1 cellular context compared by ENCODE assay signal in the genomic region with DNA sequence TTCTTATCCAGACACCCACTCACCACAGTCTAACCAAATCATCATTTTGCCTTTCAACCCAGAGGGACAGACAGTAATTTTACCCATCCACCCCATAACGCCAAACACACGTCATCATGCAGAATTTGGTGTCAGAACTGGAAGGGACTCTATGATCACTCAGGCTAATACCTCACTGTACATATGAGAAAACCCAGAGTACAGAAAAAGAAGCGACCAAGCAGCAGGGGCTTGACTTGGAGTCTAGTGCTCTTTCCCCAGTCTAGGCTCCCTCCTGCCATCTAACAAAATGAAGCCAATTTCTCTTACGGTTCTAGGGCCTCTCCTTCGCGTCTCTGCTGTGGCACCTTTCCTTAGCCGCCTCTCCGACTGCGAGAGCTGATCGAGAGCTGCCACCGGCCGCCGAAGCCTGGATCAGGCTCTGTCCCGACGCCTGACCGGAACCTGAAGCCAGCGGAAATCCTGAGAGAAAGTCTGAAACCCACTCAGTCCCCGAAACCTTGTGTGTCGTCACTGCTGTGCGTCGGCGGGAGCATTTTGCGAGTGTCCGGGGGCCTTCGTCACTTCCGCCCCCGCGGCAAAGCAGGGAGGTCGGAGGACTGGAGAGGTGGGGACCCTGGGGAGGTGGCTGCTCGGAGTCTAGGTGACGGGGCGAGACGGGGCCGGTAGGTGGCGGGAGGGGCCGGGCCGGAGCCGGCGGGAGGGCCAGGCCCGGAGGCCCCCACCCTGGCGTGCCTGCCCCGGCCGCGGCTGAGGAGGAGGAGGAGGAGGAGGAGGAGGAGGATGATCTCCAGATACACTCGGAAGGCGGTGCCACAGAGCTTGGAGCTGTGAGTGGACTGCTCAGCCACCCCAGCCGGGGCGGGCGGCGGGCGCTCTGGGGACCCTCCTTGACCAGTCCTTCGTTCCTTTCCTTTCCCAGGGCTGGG.
TF ChIP-seq lines count a peak whose summit lies in the region.

A gene (minus strand): TSS at position 452 of the 929 bp plus-strand sequence. CDS start 4,071 bp downstream, outside the sequence.
A gene (plus strand): TSS at position 563 of the 929 bp plus-strand sequence. CDS start 221 bp downstream, at position 784.

TF ChIP-seq in K562, 482 proteins besides CTCF, POLR2A, EP300 and RAD21 (continued from another document and continues in another):
- TF ChIP-seq, protein P1, sequence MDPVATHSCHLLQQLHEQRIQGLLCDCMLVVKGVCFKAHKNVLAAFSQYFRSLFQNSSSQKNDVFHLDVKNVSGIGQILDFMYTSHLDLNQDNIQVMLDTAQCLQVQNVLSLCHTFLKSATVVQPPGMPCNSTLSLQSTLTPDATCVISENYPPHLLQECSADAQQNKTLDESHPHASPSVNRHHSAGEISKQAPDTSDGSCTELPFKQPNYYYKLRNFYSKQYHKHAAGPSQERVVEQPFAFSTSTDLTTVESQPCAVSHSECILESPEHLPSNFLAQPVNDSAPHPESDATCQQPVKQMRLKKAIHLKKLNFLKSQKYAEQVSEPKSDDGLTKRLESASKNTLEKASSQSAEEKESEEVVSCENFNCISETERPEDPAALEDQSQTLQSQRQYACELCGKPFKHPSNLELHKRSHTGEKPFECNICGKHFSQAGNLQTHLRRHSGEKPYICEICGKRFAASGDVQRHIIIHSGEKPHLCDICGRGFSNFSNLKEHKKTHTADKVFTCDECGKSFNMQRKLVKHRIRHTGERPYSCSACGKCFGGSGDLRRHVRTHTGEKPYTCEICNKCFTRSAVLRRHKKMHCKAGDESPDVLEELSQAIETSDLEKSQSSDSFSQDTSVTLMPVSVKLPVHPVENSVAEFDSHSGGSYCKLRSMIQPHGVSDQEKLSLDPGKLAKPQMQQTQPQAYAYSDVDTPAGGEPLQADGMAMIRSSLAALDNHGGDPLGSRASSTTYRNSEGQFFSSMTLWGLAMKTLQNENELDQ (CRISPR knock-in tag; IDR thresholded peaks at IDR 0.05; ENCODE audit: borderline replicate concordance): no peak
- TF ChIP-seq DACH1 (IDR thresholded peaks at IDR 0.05; ENCODE audit: partially characterized antibody) (no peak), CBFB (CRISPR knock-in tag; IDR thresholded peaks at IDR 0.05) (no peak), RUNX1 (IDR thresholded peaks at IDR 0.05; ENCODE audit: low read depth) (peak; percentile 83), SMARCA4 (IDR thresholded peaks at IDR 0.05) (no peak), ZNF197 (CRISPR knock-in tag; IDR thresholded peaks at IDR 0.05; ENCODE audit: low read depth) (no peak), ZNF12 (CRISPR knock-in tag; IDR thresholded peaks at IDR 0.05) (peak; percentile 69; the same call in 1 of the 2 replicates), ZKSCAN1 (IDR thresholded peaks at IDR 0.05; ENCODE audit: low read depth, low read length) (peak; percentile 75), GABPB2 (CRISPR knock-in tag; conservative IDR thresholded peaks at IDR 0.05) (0 out of 2 replicates have a peak, but pooled peaks have one; percentile 22), EZH2 (IDR thresholded peaks at IDR 0.05; ENCODE audit: borderline replicate concordance, low read depth, low read length) (no peak), HMG20A (CRISPR knock-in tag; conservative IDR thresholded peaks at IDR 0.05) (no peak), ZNF311 (CRISPR knock-in tag; IDR thresholded peaks at IDR 0.05) (no peak), CCAR2 (IDR thresholded peaks at IDR 0.05; ENCODE audit: low read depth, low read length) (no peak), ZBTB1 (CRISPR knock-in tag; IDR thresholded peaks at IDR 0.05; ENCODE audit: borderline replicate concordance, low read depth) (no peak), SRSF1 (IDR thresholded peaks at IDR 0.05; ENCODE audit: low read depth, low read length) (no peak), BRD4 (IDR thresholded peaks at IDR 0.05) (no peak; the same call in 1 of the 2 replicates), SAFB (IDR thresholded peaks at IDR 0.05; ENCODE audit: borderline replicate concordance, low read depth, low read length) (0 out of 2 replicates have a peak, but pooled peaks have one; percentile 13), KDM4B (IDR thresholded peaks at IDR 0.05; ENCODE audit: borderline replicate concordance in 2 of 2, low read depth in 1 of 2) (peak in 1 of 2 experiments; percentile 98; a peak in 2 of 4 replicates)
- TF ChIP-seq, protein P2, sequence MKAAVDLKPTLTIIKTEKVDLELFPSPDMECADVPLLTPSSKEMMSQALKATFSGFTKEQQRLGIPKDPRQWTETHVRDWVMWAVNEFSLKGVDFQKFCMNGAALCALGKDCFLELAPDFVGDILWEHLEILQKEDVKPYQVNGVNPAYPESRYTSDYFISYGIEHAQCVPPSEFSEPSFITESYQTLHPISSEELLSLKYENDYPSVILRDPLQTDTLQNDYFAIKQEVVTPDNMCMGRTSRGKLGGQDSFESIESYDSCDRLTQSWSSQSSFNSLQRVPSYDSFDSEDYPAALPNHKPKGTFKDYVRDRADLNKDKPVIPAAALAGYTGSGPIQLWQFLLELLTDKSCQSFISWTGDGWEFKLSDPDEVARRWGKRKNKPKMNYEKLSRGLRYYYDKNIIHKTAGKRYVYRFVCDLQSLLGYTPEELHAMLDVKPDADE (conservative IDR thresholded peaks at IDR 0.05; ENCODE audit: control insufficient read depth, low read depth, low read length): peak; percentile 76; the same call in 1 of the 2 replicates
- TF ChIP-seq, protein P3, sequence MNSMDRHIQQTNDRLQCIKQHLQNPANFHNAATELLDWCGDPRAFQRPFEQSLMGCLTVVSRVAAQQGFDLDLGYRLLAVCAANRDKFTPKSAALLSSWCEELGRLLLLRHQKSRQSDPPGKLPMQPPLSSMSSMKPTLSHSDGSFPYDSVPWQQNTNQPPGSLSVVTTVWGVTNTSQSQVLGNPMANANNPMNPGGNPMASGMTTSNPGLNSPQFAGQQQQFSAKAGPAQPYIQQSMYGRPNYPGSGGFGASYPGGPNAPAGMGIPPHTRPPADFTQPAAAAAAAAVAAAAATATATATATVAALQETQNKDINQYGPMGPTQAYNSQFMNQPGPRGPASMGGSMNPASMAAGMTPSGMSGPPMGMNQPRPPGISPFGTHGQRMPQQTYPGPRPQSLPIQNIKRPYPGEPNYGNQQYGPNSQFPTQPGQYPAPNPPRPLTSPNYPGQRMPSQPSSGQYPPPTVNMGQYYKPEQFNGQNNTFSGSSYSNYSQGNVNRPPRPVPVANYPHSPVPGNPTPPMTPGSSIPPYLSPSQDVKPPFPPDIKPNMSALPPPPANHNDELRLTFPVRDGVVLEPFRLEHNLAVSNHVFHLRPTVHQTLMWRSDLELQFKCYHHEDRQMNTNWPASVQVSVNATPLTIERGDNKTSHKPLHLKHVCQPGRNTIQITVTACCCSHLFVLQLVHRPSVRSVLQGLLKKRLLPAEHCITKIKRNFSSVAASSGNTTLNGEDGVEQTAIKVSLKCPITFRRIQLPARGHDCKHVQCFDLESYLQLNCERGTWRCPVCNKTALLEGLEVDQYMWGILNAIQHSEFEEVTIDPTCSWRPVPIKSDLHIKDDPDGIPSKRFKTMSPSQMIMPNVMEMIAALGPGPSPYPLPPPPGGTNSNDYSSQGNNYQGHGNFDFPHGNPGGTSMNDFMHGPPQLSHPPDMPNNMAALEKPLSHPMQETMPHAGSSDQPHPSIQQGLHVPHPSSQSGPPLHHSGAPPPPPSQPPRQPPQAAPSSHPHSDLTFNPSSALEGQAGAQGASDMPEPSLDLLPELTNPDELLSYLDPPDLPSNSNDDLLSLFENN (IDR thresholded peaks at IDR 0.05; ENCODE audit: low read depth in 2 of 2, low read length in 2 of 2): peak in 1 of 2 experiments; percentile 63; a peak in 1 of 4 replicates
- TF ChIP-seq, protein P4, sequence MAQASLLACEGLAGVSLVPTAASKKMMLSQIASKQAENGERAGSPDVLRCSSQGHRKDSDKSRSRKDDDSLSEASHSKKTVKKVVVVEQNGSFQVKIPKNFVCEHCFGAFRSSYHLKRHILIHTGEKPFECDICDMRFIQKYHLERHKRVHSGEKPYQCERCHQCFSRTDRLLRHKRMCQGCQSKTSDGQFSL (CRISPR knock-in tag; IDR thresholded peaks at IDR 0.05): peak; percentile 69; the same call in 1 of the 2 replicates
- TF ChIP-seq, protein P4 (tag; IDR thresholded peaks at IDR 0.05): no peak
- TF ChIP-seq, protein P5, sequence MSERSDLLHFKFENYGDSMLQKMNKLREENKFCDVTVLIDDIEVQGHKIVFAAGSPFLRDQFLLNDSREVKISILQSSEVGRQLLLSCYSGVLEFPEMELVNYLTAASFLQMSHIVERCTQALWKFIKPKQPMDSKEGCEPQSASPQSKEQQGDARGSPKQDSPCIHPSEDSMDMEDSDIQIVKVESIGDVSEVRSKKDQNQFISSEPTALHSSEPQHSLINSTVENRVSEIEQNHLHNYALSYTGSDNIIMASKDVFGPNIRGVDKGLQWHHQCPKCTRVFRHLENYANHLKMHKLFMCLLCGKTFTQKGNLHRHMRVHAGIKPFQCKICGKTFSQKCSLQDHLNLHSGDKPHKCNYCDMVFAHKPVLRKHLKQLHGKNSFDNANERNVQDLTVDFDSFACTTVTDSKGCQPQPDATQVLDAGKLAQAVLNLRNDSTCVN (CRISPR knock-in tag; IDR thresholded peaks at IDR 0.05): no peak
- TF ChIP-seq, protein P6, sequence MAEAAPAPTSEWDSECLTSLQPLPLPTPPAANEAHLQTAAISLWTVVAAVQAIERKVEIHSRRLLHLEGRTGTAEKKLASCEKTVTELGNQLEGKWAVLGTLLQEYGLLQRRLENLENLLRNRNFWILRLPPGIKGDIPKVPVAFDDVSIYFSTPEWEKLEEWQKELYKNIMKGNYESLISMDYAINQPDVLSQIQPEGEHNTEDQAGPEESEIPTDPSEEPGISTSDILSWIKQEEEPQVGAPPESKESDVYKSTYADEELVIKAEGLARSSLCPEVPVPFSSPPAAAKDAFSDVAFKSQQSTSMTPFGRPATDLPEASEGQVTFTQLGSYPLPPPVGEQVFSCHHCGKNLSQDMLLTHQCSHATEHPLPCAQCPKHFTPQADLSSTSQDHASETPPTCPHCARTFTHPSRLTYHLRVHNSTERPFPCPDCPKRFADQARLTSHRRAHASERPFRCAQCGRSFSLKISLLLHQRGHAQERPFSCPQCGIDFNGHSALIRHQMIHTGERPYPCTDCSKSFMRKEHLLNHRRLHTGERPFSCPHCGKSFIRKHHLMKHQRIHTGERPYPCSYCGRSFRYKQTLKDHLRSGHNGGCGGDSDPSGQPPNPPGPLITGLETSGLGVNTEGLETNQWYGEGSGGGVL (CRISPR knock-in tag; IDR thresholded peaks at IDR 0.05): no peak
- TF ChIP-seq, protein P7, sequence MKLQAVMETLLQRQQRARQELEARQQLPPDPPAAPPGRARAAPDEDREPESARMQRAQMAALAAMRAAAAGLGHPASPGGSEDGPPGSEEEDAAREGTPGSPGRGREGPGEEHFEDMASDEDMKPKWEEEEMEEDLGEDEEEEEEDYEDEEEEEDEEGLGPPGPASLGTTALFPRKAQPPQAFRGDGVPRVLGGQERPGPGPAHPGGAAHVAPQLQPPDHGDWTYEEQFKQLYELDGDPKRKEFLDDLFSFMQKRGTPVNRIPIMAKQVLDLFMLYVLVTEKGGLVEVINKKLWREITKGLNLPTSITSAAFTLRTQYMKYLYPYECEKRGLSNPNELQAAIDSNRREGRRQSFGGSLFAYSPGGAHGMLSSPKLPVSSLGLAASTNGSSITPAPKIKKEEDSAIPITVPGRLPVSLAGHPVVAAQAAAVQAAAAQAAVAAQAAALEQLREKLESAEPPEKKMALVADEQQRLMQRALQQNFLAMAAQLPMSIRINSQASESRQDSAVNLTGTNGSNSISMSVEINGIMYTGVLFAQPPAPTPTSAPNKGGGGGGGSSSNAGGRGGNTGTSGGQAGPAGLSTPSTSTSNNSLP (IDR thresholded peaks at IDR 0.05; ENCODE audit: borderline replicate concordance, low read depth, low read length): no peak; the same call in 1 of the 2 replicates
- TF ChIP-seq, protein P8, sequence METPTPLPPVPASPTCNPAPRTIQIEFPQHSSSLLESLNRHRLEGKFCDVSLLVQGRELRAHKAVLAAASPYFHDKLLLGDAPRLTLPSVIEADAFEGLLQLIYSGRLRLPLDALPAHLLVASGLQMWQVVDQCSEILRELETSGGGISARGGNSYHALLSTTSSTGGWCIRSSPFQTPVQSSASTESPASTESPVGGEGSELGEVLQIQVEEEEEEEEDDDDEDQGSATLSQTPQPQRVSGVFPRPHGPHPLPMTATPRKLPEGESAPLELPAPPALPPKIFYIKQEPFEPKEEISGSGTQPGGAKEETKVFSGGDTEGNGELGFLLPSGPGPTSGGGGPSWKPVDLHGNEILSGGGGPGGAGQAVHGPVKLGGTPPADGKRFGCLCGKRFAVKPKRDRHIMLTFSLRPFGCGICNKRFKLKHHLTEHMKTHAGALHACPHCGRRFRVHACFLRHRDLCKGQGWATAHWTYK (CRISPR knock-in tag; IDR thresholded peaks at IDR 0.05): no peak; the same call in 1 of the 2 replicates
- TF ChIP-seq, protein P9, sequence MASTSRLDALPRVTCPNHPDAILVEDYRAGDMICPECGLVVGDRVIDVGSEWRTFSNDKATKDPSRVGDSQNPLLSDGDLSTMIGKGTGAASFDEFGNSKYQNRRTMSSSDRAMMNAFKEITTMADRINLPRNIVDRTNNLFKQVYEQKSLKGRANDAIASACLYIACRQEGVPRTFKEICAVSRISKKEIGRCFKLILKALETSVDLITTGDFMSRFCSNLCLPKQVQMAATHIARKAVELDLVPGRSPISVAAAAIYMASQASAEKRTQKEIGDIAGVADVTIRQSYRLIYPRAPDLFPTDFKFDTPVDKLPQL (IDR thresholded peaks at IDR 0.05; ENCODE audit: extremely low read depth, insufficient read length): no peak
- TF ChIP-seq, protein P10, sequence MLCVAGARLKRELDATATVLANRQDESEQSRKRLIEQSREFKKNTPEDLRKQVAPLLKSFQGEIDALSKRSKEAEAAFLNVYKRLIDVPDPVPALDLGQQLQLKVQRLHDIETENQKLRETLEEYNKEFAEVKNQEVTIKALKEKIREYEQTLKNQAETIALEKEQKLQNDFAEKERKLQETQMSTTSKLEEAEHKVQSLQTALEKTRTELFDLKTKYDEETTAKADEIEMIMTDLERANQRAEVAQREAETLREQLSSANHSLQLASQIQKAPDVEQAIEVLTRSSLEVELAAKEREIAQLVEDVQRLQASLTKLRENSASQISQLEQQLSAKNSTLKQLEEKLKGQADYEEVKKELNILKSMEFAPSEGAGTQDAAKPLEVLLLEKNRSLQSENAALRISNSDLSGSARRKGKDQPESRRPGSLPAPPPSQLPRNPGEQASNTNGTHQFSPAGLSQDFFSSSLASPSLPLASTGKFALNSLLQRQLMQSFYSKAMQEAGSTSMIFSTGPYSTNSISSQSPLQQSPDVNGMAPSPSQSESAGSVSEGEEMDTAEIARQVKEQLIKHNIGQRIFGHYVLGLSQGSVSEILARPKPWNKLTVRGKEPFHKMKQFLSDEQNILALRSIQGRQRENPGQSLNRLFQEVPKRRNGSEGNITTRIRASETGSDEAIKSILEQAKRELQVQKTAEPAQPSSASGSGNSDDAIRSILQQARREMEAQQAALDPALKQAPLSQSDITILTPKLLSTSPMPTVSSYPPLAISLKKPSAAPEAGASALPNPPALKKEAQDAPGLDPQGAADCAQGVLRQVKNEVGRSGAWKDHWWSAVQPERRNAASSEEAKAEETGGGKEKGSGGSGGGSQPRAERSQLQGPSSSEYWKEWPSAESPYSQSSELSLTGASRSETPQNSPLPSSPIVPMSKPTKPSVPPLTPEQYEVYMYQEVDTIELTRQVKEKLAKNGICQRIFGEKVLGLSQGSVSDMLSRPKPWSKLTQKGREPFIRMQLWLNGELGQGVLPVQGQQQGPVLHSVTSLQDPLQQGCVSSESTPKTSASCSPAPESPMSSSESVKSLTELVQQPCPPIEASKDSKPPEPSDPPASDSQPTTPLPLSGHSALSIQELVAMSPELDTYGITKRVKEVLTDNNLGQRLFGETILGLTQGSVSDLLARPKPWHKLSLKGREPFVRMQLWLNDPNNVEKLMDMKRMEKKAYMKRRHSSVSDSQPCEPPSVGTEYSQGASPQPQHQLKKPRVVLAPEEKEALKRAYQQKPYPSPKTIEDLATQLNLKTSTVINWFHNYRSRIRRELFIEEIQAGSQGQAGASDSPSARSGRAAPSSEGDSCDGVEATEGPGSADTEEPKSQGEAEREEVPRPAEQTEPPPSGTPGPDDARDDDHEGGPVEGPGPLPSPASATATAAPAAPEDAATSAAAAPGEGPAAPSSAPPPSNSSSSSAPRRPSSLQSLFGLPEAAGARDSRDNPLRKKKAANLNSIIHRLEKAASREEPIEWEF (CRISPR knock-in tag; IDR thresholded peaks at IDR 0.05): no peak
